ENCODE assay signal across 31 cellular contexts in genomic region chr3:176935524-176935923, GRCh38.
"Had no signal": no experiment of that assay in that cellular context is flagged by ENCODE, and none has a peak within 500 bp of the region (broad histone marks: within the 10 kb centered on the region; RNA-seq: fewer than 3 reads in every experiment).

No MANE protein-coding gene starts in this region.

- H3K4me3 Mint-ChIP-seq: naive thymus-derived CD4-positive, alpha-beta T cell; natural killer cell; nephron; neural crest cell; stimulated activated naive B cell treated with anti-CD40 and anti-IgM and Interleukin-4, amounts not matched to agents 10 μg/mL and 1 μg/mL and 100 μg/mL, for 72 hours; stimulated activated naive CD8-positive, alpha-beta T cell treated with anti-CD3 and anti-CD28 coated beads, Interleukin-15, Interleukin-2, amounts not matched to agents 100 ng/mL and 50 ng/mL, for 24 hours; type B pancreatic cell had no signal

- H3K27me3 ChIP-seq: ovary, right lobe of liver, sigmoid colon, spleen, stomach, thyroid gland, tibial nerve, upper lobe of right lung, uterus had no signal

- H3K27ac Mint-ChIP-seq: natural killer cell; progenitor cell of endocrine pancreas; stimulated activated naive B cell treated with anti-CD40 and anti-IgM and Interleukin-4, amounts not matched to agents 10 μg/mL and 1 μg/mL and 100 μg/mL, for 72 hours; stimulated activated naive CD8-positive, alpha-beta T cell treated with anti-CD3 and anti-CD28 coated beads, Interleukin-15, Interleukin-2, amounts not matched to agents 100 ng/mL and 50 ng/mL, for 24 hours; type B pancreatic cell had no signal

- ATAC-seq: naive thymus-derived CD4-positive, alpha-beta T cell; natural killer cell; psoas muscle; right cardiac atrium; stimulated activated naive B cell treated with anti-CD40 and anti-IgM and Interleukin-4, amounts not matched to agents 10 μg/mL and 1 μg/mL and 100 μg/mL, for 72 hours; upper lobe of right lung had no signal

- DNase-seq: naive thymus-derived CD4-positive, alpha-beta T cell; natural killer cell; occipital lobe; ovary; posterior cingulate gyrus; psoas muscle; right cardiac atrium; right lobe of liver; sigmoid colon; spleen; stimulated activated CD4-positive, alpha-beta T cell treated with anti-CD3 and anti-CD28 coated beads, Interleukin-12 subunit alpha, Interleukin-12 subunit beta, amount 100 ng/mL, for 4 hours; stimulated activated CD4-positive, alpha-beta T cell treated with anti-CD3 and anti-CD28 coated beads, Interleukin-1b, Interleukin-23, amount 100 ng/mL, for 48 hours; stimulated activated CD4-positive, alpha-beta T cell treated with anti-CD3 and anti-CD28 coated beads, Interleukin-4, amount 100 ng/mL, for 1 hour; stimulated activated CD4-positive, alpha-beta T cell treated with anti-CD3 and anti-CD28 coated beads, Interleukin-4, amount 100 ng/mL, for 4 hours; stimulated activated CD8-positive, alpha-beta memory T cell treated with anti-CD3 and anti-CD28 coated beads, Interleukin-4, amount 100 ng/mL, for 48 hours; stimulated activated naive B cell treated with anti-CD40 and anti-IgM and Interleukin-4, amounts not matched to agents 10 μg/mL and 1 μg/mL and 100 μg/mL, for 72 hours; stimulated activated naive CD4-positive, alpha-beta T cell treated with Interleukin-2 at 50 U/mL for 16 hours; stomach; thyroid gland; upper lobe of right lung; uterus had no signal

- H3K4me3 ChIP-seq: ovary, psoas muscle, right lobe of liver, sigmoid colon, skin epidermis, smooth muscle cell, spleen, stomach, thoracic aorta, thyroid gland, tibial nerve, upper lobe of right lung, uterus had no signal

- H3K27ac ChIP-seq: ovary, parathyroid adenoma, psoas muscle, right lobe of liver, sigmoid colon, skin epidermis, spleen, stomach, thoracic aorta, thyroid gland, tibial nerve, upper lobe of right lung, uterus had no signal

- H3K9me3 ChIP-seq: ovary, psoas muscle, right lobe of liver, sigmoid colon, spleen, stomach, thoracic aorta, thyroid gland, tibial nerve, upper lobe of right lung, uterus had no signal

- H3K4me2 ChIP-seq: smooth muscle cell had no signal

- H3K9me3 Mint-ChIP-seq: naive thymus-derived CD4-positive, alpha-beta T cell; natural killer cell; stimulated activated naive B cell treated with anti-CD40 and anti-IgM and Interleukin-4, amounts not matched to agents 10 μg/mL and 1 μg/mL and 100 μg/mL, for 72 hours; stimulated activated naive CD8-positive, alpha-beta T cell treated with anti-CD3 and anti-CD28 coated beads, Interleukin-15, Interleukin-2, amounts not matched to agents 100 ng/mL and 50 ng/mL, for 24 hours had no signal

- H3K4me1 ChIP-seq: parathyroid adenoma, thyroid gland, upper lobe of right lung, uterus had no signal

- H3K79me2 ChIP-seq: parathyroid adenoma had no signal

- H2AFZ ChIP-seq: parathyroid adenoma had no signal

- H3K36me3 Mint-ChIP-seq: naive thymus-derived CD4-positive, alpha-beta T cell; natural killer cell; stimulated activated naive B cell treated with anti-CD40 and anti-IgM and Interleukin-4, amounts not matched to agents 10 μg/mL and 1 μg/mL and 100 μg/mL, for 72 hours had no signal

- H3K4me1 Mint-ChIP-seq: naive thymus-derived CD4-positive, alpha-beta T cell; natural killer cell; stimulated activated naive B cell treated with anti-CD40 and anti-IgM and Interleukin-4, amounts not matched to agents 10 μg/mL and 1 μg/mL and 100 μg/mL, for 72 hours had no signal

- H3K36me3 ChIP-seq: ovary, right lobe of liver, sigmoid colon, spleen, stomach, thoracic aorta, thyroid gland, tibial nerve, upper lobe of right lung, uterus had no signal

- H3K9ac ChIP-seq: parathyroid adenoma had no signal
